Comparison of ENCODE assay signal across 8 cellular contexts in genomic region chr15:90594297-90594696, GRCh38.
DNase-seq lines count a peak whose midpoint lies in the region; ATAC-seq, FAIRE-seq and TF ChIP-seq lines count a peak whose summit lies in the region.

No MANE protein-coding gene starts in this region.

- H3K27ac ChIP-seq in VCaP: peak overlapping the region; percentile 92

- ATAC-seq in HG03139 (IDR thresholded peaks at IDR 0.05; ENCODE audit: unreplicated experiment): peak; percentile 36

- peak; percentile 57 for DNase-seq in COLO668 (lab: John Stamatoyannopoulos, UW; ENCODE audit: unreplicated experiment)
- peak; percentile 80 for DNase-seq in bronchial epithelial cell (ENCODE audit: low read depth)
- DNase-seq in midbrain (lab: John Stamatoyannopoulos, UW): peak; percentile 48
- peak; percentile 76 to 82 for DNase-seq in stimulated activated CD8-positive, alpha-beta memory T cell treated with anti-CD3 and anti-CD28 coated beads, Interleukin-7, amount 100 ng/mL, for 4 hours (ENCODE audit: low read depth in 2 of 2)
- no peak for DNase-seq in D721Med (ENCODE audit: insufficient read length, low spot score)
- DNase-seq in NCI-H1417 treated with DMSO at 0.1 percent for 48 hours (lab: John Stamatoyannopoulos, UW): no peak

- H3K27me3 ChIP-seq in bronchial epithelial cell (ENCODE audit: control insufficient read depth, insufficient read depth, low read length): no peaks in the 10 kb centered on the region

- H3K36me3 ChIP-seq in bronchial epithelial cell (ENCODE audit: control insufficient read depth, insufficient read depth, low read length): peaks cover 2% of the 10 kb centered on the region

- no peak overlapping the region for H3K4me3 ChIP-seq in bronchial epithelial cell (ENCODE audit: low read depth, low read length)

- FAIRE-seq in bronchial epithelial cell (lab: Jason Lieb, UNC): no peak
- FAIRE-seq in D721Med (lab: Jason Lieb, UNC): no peak

- TF ChIP-seq CTCF in VCaP (conservative IDR thresholded peaks at IDR 0.05): no peak
- no peak for TF ChIP-seq CTCF in bronchial epithelial cell (IDR thresholded peaks at IDR 0.05; ENCODE audit: insufficient read depth, low read length, severe bottlenecking)
- TF ChIP-seq CTCF in D721Med (IDR thresholded peaks at IDR 0.05; ENCODE audit: insufficient read depth, missing control alignments): no peak

Comparison
In these comparisons a context has a peak if more than half of its experiments do, and no peak if none do; other contexts are left out.
1. DNase-seq: peak in COLO668 (single experiment), bronchial epithelial cell (single experiment), midbrain (single experiment) and stimulated activated CD8-positive, alpha-beta memory T cell treated with anti-CD3 and anti-CD28 coated beads, Interleukin-7, amount 100 ng/mL, for 4 hours (2 of 2); none in D721Med (single experiment) and NCI-H1417 treated with DMSO at 0.1 percent for 48 hours (single experiment).